16 cellular contexts compared by ENCODE assay signal in genomic region chrX:112837531-112837930, GRCh38. TPM values are rescaled to one million over a fixed set of nuclear protein-coding genes. Genes with fewer than 3 reads are reported as not detected.
DNase-seq lines count a peak whose midpoint lies in the region; ATAC-seq, FAIRE-seq and TF ChIP-seq lines count a peak whose summit lies in the region.
"Had no signal": no experiment of that assay in that cellular context is flagged by ENCODE, and none has a peak within 500 bp of the region (broad histone marks: within the 10 kb centered on the region; RNA-seq: fewer than 3 reads in every experiment).

No MANE protein-coding gene starts in this region.

- H3K4me3 ChIP-seq in GM23338 = no peak overlapping the region
- H3K4me3 ChIP-seq in astrocyte (ENCODE audit: insufficient read depth, low read depth, low read length) = no peak overlapping the region
- peak overlapping the region; percentile 76 for H3K4me3 ChIP-seq in smooth muscle cell
- H3K4me3 ChIP-seq in CD8-positive, alpha-beta T cell (ENCODE audit: low read depth, low read length) = no peak overlapping the region
- H3K4me3 ChIP-seq: GM23248 had no signal

- H4K20me1 ChIP-seq in GM23338 (replicated peaks; ENCODE audit: insufficient read depth) (no peaks in the 10 kb centered on the region), astrocyte (ENCODE audit: insufficient read depth, low read length) (no peaks in the 10 kb centered on the region), smooth muscle cell (ENCODE audit: low read depth) (peaks cover 5% of the 10 kb centered on the region)

- H3K36me3 ChIP-seq in GM23338 (ENCODE audit: insufficient read depth) (no peaks in the 10 kb centered on the region), astrocyte (ENCODE audit: insufficient read depth, low read length) (no peaks in the 10 kb centered on the region), smooth muscle cell (ENCODE audit: low read depth) (no peaks in the 10 kb centered on the region)
- no peaks in the 10 kb centered on the region for H3K36me3 ChIP-seq in CD8-positive, alpha-beta T cell (ENCODE audit: insufficient read depth, low read length)

- H3K9ac ChIP-seq in astrocyte (ENCODE audit: low read length) (no peak overlapping the region), smooth muscle cell (ENCODE audit: low read depth) (no peak overlapping the region)
- H3K9ac ChIP-seq: GM23248 had no signal

- 77% methylated on average over 1 of the region's 1 CpG for WGBS in smooth muscle cell (ENCODE audit: low lambda C conversion rate)

- peaks cover 15% of the 10 kb centered on the region for H3K27me3 Mint-ChIP-seq in GM23338 (ENCODE audit: insufficient read depth, low read depth, poor library complexity)
- H3K27me3 Mint-ChIP-seq in astrocyte (ENCODE audit: low read depth, unreplicated experiment) = no peaks in the 10 kb centered on the region
- H3K27me3 Mint-ChIP-seq in neural crest cell (ENCODE audit: low read depth) = no peaks in the 10 kb centered on the region
- no peaks in the 10 kb centered on the region for H3K27me3 Mint-ChIP-seq in CD8-positive, alpha-beta T cell (ENCODE audit: low read depth)
- H3K27me3 Mint-ChIP-seq: CD4-positive, CD25-positive, alpha-beta regulatory T cell had no signal

- H3K4me1 Mint-ChIP-seq in GM23338 = peaks cover 29% of the 10 kb centered on the region
- H3K4me1 Mint-ChIP-seq in astrocyte (ENCODE audit: low read depth, unreplicated experiment) = peaks cover 14% of the 10 kb centered on the region
- peaks cover 75% of the 10 kb centered on the region for H3K4me1 Mint-ChIP-seq in neural crest cell
- H3K4me1 Mint-ChIP-seq in CD8-positive, alpha-beta T cell (ENCODE audit: low read depth) = peaks cover 15% of the 10 kb centered on the region

- H3K4me3 Mint-ChIP-seq in GM23338 = no peak overlapping the region
- peak overlapping the region; percentile 11 for H3K4me3 Mint-ChIP-seq in astrocyte (ENCODE audit: unreplicated experiment)
- H3K4me3 Mint-ChIP-seq in neural crest cell = peak overlapping the region; percentile 99
- no peak overlapping the region for H3K4me3 Mint-ChIP-seq in CD8-positive, alpha-beta T cell

- TF ChIP-seq CTCF in GM23338 (conservative IDR thresholded peaks at IDR 0.05; ENCODE audit: low read depth in 2 of 2) (no peak), astrocyte (IDR thresholded peaks at IDR 0.05; ENCODE audit: insufficient read depth, low read depth, low read length) (no peak), neural crest cell (conservative IDR thresholded peaks at IDR 0.05) (no peak), smooth muscle cell (IDR thresholded peaks at IDR 0.05; ENCODE audit: borderline replicate concordance, insufficient read depth, poor library complexity, severe bottlenecking) (no peak)
- no peak for TF ChIP-seq CTCF in CD8-positive, alpha-beta T cell (IDR thresholded peaks at IDR 0.05)

- H3K27ac ChIP-seq in GM23338 (ENCODE audit: low read depth) (no peak overlapping the region), astrocyte (ENCODE audit: low read depth, low read length) (no peak overlapping the region), smooth muscle cell (ENCODE audit: low read depth) (no peak overlapping the region)
- no peak overlapping the region for H3K27ac ChIP-seq in CD8-positive, alpha-beta T cell (ENCODE audit: low read depth, low read length)
- H3K27ac ChIP-seq: GM23248 had no signal

- H3K9me3 ChIP-seq in astrocyte (ENCODE audit: insufficient read depth, low read depth, low read length) (no peaks in the 10 kb centered on the region), smooth muscle cell (replicated peaks; ENCODE audit: low read depth) (no peaks in the 10 kb centered on the region)
- H3K9me3 ChIP-seq in CD8-positive, alpha-beta T cell (ENCODE audit: low read length) = no peaks in the 10 kb centered on the region

- H3K9me3 Mint-ChIP-seq in GM23338 (peaks cover 4% of the 10 kb centered on the region), astrocyte (ENCODE audit: unreplicated experiment) (no peaks in the 10 kb centered on the region), neural crest cell (no peaks in the 10 kb centered on the region)
- H3K9me3 Mint-ChIP-seq in CD8-positive, alpha-beta T cell = no peaks in the 10 kb centered on the region
- H3K9me3 Mint-ChIP-seq: CD4-positive, CD25-positive, alpha-beta regulatory T cell had no signal

- H3K79me2 ChIP-seq in GM23338 (replicated peaks; ENCODE audit: insufficient read depth) (no peaks in the 10 kb centered on the region), astrocyte (ENCODE audit: insufficient read depth, low read length) (no peaks in the 10 kb centered on the region), smooth muscle cell (ENCODE audit: low read depth) (peaks cover 48% of the 10 kb centered on the region)

- POLR2A ChIA-PET in CD8-positive, alpha-beta T cell (lab: Charles Lee) = no interaction called here

- no peaks in the 10 kb centered on the region for H3F3A ChIP-seq in GM23338 (replicated peaks; ENCODE audit: low read depth)
- H3F3A ChIP-seq in smooth muscle cell (ENCODE audit: low read depth) = peaks cover 12% of the 10 kb centered on the region

- peaks cover 13% of the 10 kb centered on the region for H3K4me1 ChIP-seq in GM23338 (ENCODE audit: insufficient read depth)
- H3K4me1 ChIP-seq in astrocyte (ENCODE audit: insufficient read depth, low read length) = peaks cover 10% of the 10 kb centered on the region
- H3K4me1 ChIP-seq in smooth muscle cell (ENCODE audit: low read depth) = peaks cover 48% of the 10 kb centered on the region
- H3K4me1 ChIP-seq in CD8-positive, alpha-beta T cell (ENCODE audit: insufficient read depth, low read length) = peaks cover 5% of the 10 kb centered on the region

- peaks cover 28% of the 10 kb centered on the region for H3K27me3 ChIP-seq in GM23338 (ENCODE audit: insufficient read depth)
- H3K27me3 ChIP-seq in astrocyte (ENCODE audit: insufficient read depth, low read length) = no peaks in the 10 kb centered on the region
- H3K27me3 ChIP-seq in smooth muscle cell (ENCODE audit: low read depth) = no peaks in the 10 kb centered on the region
- no peaks in the 10 kb centered on the region for H3K27me3 ChIP-seq in CD8-positive, alpha-beta T cell (ENCODE audit: insufficient read depth, low read length)

- H3K9me2 ChIP-seq in GM23338 (ENCODE audit: insufficient read depth) = no peaks in the 10 kb centered on the region

- DNase-seq in GM23338 (ENCODE audit: low spot score) = no peak
- DNase-seq in astrocyte (ENCODE audit: low read depth) = no peak
- DNase-seq in neural crest cell (ENCODE audit: low read depth, low spot score) = no peak
- no peak for DNase-seq in smooth muscle cell (lab: John Stamatoyannopoulos, UW; ENCODE audit: unreplicated experiment)
- no peak for DNase-seq in stimulated activated CD4-positive, alpha-beta T cell treated with anti-CD3 and anti-CD28 coated beads, Interleukin-2, amount 100 ng/mL, for 48 hours
- DNase-seq in CD8-positive, alpha-beta T cell = no peak
- DNase-seq in activated CD4-positive, CD25-positive, alpha-beta regulatory T cell (lab: John Stamatoyannopoulos, UW) = no peak
- DNase-seq: ACHN; AML-193; CD4-positive, CD25-positive, alpha-beta regulatory T cell; DMS79 treated with DMSO at 0.1 percent for 48 hours; GM23248; NCI-H187 had no signal

- CTCF ChIA-PET in CD8-positive, alpha-beta T cell (lab: Charles Lee) = no interaction called here

- intact Hi-C loops in CD8-positive, alpha-beta T cell (cut with DNase I, micrococcal nuclease) = loop anchor here in 1 of 2 experiments (5.0 kb wide), 2 partner anchors 160 to 1160 kb away; partner anchors contain the start of gene LHFPL1

- H3K27ac Mint-ChIP-seq in GM23338 (no peak overlapping the region; the same call in 1 of the 2 replicates), astrocyte (ENCODE audit: unreplicated experiment) (no peak overlapping the region), neural crest cell (ENCODE audit: unreplicated experiment) (peak overlapping the region; percentile 60)
- no peak overlapping the region for H3K27ac Mint-ChIP-seq in CD8-positive, alpha-beta T cell
- H3K27ac Mint-ChIP-seq: CD4-positive, CD25-positive, alpha-beta regulatory T cell had no signal

- H2AFZ ChIP-seq in GM23338 (no peak overlapping the region), astrocyte (ENCODE audit: low read depth, low read length) (no peak overlapping the region), smooth muscle cell (ENCODE audit: low read depth) (no peak overlapping the region)
- H2AFZ ChIP-seq: GM23248 had no signal

- peak; percentile 29 for FAIRE-seq in astrocyte (lab: Jason Lieb, UNC)

- no peaks in the 10 kb centered on the region for H3K36me3 Mint-ChIP-seq in GM23338 (ENCODE audit: low read depth)
- no peaks in the 10 kb centered on the region for H3K36me3 Mint-ChIP-seq in astrocyte (ENCODE audit: low read depth, unreplicated experiment)
- H3K36me3 Mint-ChIP-seq in neural crest cell (ENCODE audit: low read depth) = no peaks in the 10 kb centered on the region
- H3K36me3 Mint-ChIP-seq in CD8-positive, alpha-beta T cell = peaks cover 5% of the 10 kb centered on the region
- H3K36me3 Mint-ChIP-seq: CD4-positive, CD25-positive, alpha-beta regulatory T cell had no signal

- ATAC-seq in GM23338 = no peak
- no peak for ATAC-seq in CD8-positive, alpha-beta T cell
- ATAC-seq: HCT116, Panc1 had no signal

- H3K4me2 ChIP-seq in GM23338 (peak overlapping the region; percentile 51; the same call in 1 of the 2 replicates), astrocyte (ENCODE audit: low read length) (no peak overlapping the region), smooth muscle cell (peak overlapping the region; percentile 12)

RNA-seq across cellular contexts. Expression of gene AMOT, which starts 3.1 kb away (rescaled TPM):
- total RNA-seq in GM23338 (2014; rRNA removed; shearing (Covaris generic)) = 3.6 and 5.4 TPM in 2 replicates
- polyA plus RNA-seq in GM23338 (2016; fragmentation: Nextera tagmentation; extraction: Ambion mirVana) (2.0 and 2.1 TPM in 2 replicates), smooth muscle cell (10.0 and 37.9 TPM in 2 replicates)
- total RNA-seq in astrocyte (16.7 and 36.9 TPM in 2 replicates), neural crest cell (108 and 116 TPM in 2 replicates), smooth muscle cell (56.9 and 66.6 TPM in 2 replicates)
- 1 to 10 TPM in 1 of 2 experiments, under 1 TPM in 1; 0.61 to 1.3 TPM for total RNA-seq in CD8-positive, alpha-beta T cell
- total RNA-seq: G401 had no signal

Comparison
In these comparisons a context has a peak if more than half of its experiments do, and no peak if none do; other contexts are left out.
1. H3K4me3 Mint-ChIP-seq: peak in astrocyte (single experiment) and neural crest cell (single experiment); none in GM23338 (single experiment) and CD8-positive, alpha-beta T cell (single experiment).